In genomic region chrX:72573158-72573511, GRCh38 we compare ENCODE assay signal across 8 cellular contexts. TPM values are rescaled to one million over a fixed set of nuclear protein-coding genes. Genes with fewer than 3 reads are reported as not detected.
DNase-seq lines count a peak whose midpoint lies in the region; ATAC-seq and TF ChIP-seq lines count a peak whose summit lies in the region.

No MANE protein-coding gene starts in this region.

- POLR2A ChIA-PET in activated CD8-positive, alpha-beta T cell treated with anti-CD3 and anti-CD28 coated beads, Interleukin-2, amount 10 ng/mL, durations not matched to agents 7 days and 5 days (lab: Charles Lee) = no interaction called here

- peak overlapping the region; percentile 87 for H3K4me3 Mint-ChIP-seq in activated CD8-positive, alpha-beta T cell treated with anti-CD3 and anti-CD28 coated beads, Interleukin-2, amount 10 ng/mL, durations not matched to agents 7 days and 5 days

- ATAC-seq in GM18907 (IDR thresholded peaks at IDR 0.05; ENCODE audit: unreplicated experiment) (peak; percentile 29), HG02943 (IDR thresholded peaks at IDR 0.05; ENCODE audit: low read depth, unreplicated experiment) (peak; percentile 18), left lung (peak; percentile 6), mucosa of descending colon (no peak)
- ATAC-seq in activated CD8-positive, alpha-beta T cell treated with anti-CD3 and anti-CD28 coated beads, Interleukin-2, amount 10 ng/mL, durations not matched to agents 7 days and 5 days = peak; percentile 19

- peak overlapping the region in 1 of 2 donors; percentile 53 for H3K4me3 ChIP-seq in left lung
- H3K4me3 ChIP-seq in mucosa of descending colon = no peak overlapping the region

- H3K4me1 Mint-ChIP-seq in activated CD8-positive, alpha-beta T cell treated with anti-CD3 and anti-CD28 coated beads, Interleukin-2, amount 10 ng/mL, durations not matched to agents 7 days and 5 days (ENCODE audit: low read depth) = peaks cover 12% of the 10 kb centered on the region

- H3K27ac Mint-ChIP-seq in activated CD8-positive, alpha-beta T cell treated with anti-CD3 and anti-CD28 coated beads, Interleukin-2, amount 10 ng/mL, durations not matched to agents 7 days and 5 days = peak overlapping the region; percentile 85

- CTCF ChIA-PET in activated CD8-positive, alpha-beta T cell treated with anti-CD3 and anti-CD28 coated beads, Interleukin-2, amount 10 ng/mL, durations not matched to agents 7 days and 5 days (lab: Charles Lee) = no interaction called here

- H3K27ac ChIP-seq in left lung = no peak overlapping the region

- H3K27me3 ChIP-seq in left lung = no peaks in the 10 kb centered on the region

- intact Hi-C loops in left lung (cut with DNase I) = no loop called here
- intact Hi-C loops in mucosa of descending colon (cut with DNase I, micrococcal nuclease) = no loop called here

- H3K36me3 ChIP-seq in left lung = peaks cover 0 to 4% of the 10 kb centered on the region in 2 donors
- no peaks in the 10 kb centered on the region for H3K36me3 ChIP-seq in mucosa of descending colon (ENCODE audit: low read depth)

- DNase-seq in activated CD8-positive, alpha-beta T cell treated with anti-CD3 and anti-CD28 coated beads, Interleukin-2, amount 10 ng/mL, durations not matched to agents 7 days and 5 days = no peak
- DNase-seq in left lung (no peak), islet precursor cell (no peak), NCI-H2107 (lab: John Stamatoyannopoulos, UW) (no peak), mucosa of descending colon (no peak)
- no peak for DNase-seq in activated effector memory CD4-positive, alpha-beta T cell treated with anti-CD3 and anti-CD28 coated beads, Interleukin-2, amount 50 U/mL, for 16 hours

- H3K4me1 ChIP-seq in left lung = peaks cover 0 to 3% of the 10 kb centered on the region in 2 donors
- no peaks in the 10 kb centered on the region for H3K4me1 ChIP-seq in mucosa of descending colon (ENCODE audit: low read depth)

- H3K9me3 ChIP-seq in left lung (no peaks in the 10 kb centered on the region), mucosa of descending colon (no peaks in the 10 kb centered on the region)

- H3K9me3 Mint-ChIP-seq in activated CD8-positive, alpha-beta T cell treated with anti-CD3 and anti-CD28 coated beads, Interleukin-2, amount 10 ng/mL, durations not matched to agents 7 days and 5 days (ENCODE audit: insufficient read depth) = no peaks in the 10 kb centered on the region

- H3K27me3 Mint-ChIP-seq in activated CD8-positive, alpha-beta T cell treated with anti-CD3 and anti-CD28 coated beads, Interleukin-2, amount 10 ng/mL, durations not matched to agents 7 days and 5 days (ENCODE audit: low read depth) = peaks cover 14% of the 10 kb centered on the region

- TF ChIP-seq CTCF in left lung (IDR thresholded peaks at IDR 0.05) = no peak
- no peak for TF ChIP-seq CTCF in mucosa of descending colon (IDR thresholded peaks at IDR 0.05)

- H3K36me3 Mint-ChIP-seq in activated CD8-positive, alpha-beta T cell treated with anti-CD3 and anti-CD28 coated beads, Interleukin-2, amount 10 ng/mL, durations not matched to agents 7 days and 5 days (ENCODE audit: low read depth) = peaks cover 8% of the 10 kb centered on the region

RNA-seq across cellular contexts. Expression of gene HDAC8, which starts 0.5 kb away (rescaled TPM):
- 10 to 100 TPM; 23.6 to 23.8 TPM for total RNA-seq in activated CD8-positive, alpha-beta T cell treated with anti-CD3 and anti-CD28 coated beads, Interleukin-2, amount 10 ng/mL, durations not matched to agents 7 days and 5 days
- total RNA-seq in left lung (10 to 100 TPM; 28.7 to 33.2 TPM), mucosa of descending colon (10 to 100 TPM; 24.4 to 29.4 (median 28.5) TPM)
